ENCODE assay signal across 9 cellular contexts in the genomic region with DNA sequence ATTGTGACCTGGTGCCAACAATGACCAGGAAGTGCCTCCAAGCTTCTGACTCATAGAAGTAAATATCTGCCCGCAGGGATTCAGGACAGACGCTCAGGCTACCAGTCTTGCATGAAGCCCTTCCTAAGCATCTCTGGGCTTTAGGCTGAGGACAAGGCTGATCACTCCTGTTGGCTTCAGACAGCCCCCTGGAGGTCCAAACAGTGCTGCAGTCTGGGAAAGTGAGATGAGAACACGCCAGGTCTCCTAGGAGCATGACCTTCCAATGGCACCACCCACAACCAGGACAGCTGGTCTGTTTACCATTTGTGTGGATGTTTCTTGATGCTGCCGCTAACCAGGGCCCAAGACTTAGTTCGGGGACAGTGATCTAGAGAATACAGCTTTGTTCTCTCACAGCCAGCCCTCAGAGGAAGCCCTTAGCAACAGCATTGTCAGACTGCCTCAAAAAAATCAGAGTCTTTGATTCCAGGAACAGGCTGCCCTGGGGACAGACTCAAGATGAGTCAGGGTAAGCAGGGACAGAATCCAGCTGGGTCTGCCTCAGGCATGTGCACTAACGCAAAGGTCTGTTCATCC.
DNase-seq lines count a peak whose midpoint lies in the region; ATAC-seq, FAIRE-seq and TF ChIP-seq lines count a peak whose summit lies in the region.
"Had no signal": no experiment of that assay in that cellular context is flagged by ENCODE, and none has a peak within 500 bp of the region (broad histone marks: within the 10 kb centered on the region; RNA-seq: fewer than 3 reads in every experiment).

No MANE protein-coding gene starts in this region.

- WGBS in testis, 2 donors, result 41 to 45% methylated on average over 2 to 6 of the region's 6 CpGs

- peaks cover 4% of the 10 kb centered on the region for H3K9me3 Mint-ChIP-seq in astrocyte (ENCODE audit: unreplicated experiment)
- no peaks in the 10 kb centered on the region for H3K9me3 Mint-ChIP-seq in activated naive CD4-positive, alpha-beta T cell treated with anti-CD3 and anti-CD28 coated beads, Interleukin-2, amount 50 U/mL, for 72 hours

- no peak overlapping the region for H3K4me2 ChIP-seq in astrocyte (ENCODE audit: low read length)

- H3K79me2 ChIP-seq in astrocyte (ENCODE audit: insufficient read depth, low read length), result no peaks in the 10 kb centered on the region

- TF ChIP-seq CTCF in astrocyte (IDR thresholded peaks at IDR 0.05; ENCODE audit: insufficient read depth, low read depth, low read length) (no peak), testis (IDR thresholded peaks at IDR 0.05) (peak in 1 of 3 experiments; percentile 16), A673 (conservative IDR thresholded peaks at IDR 0.05; ENCODE audit: low read depth, low read length) (no peak)

- peaks cover 8% of the 10 kb centered on the region for H3K4me1 Mint-ChIP-seq in astrocyte (ENCODE audit: low read depth, unreplicated experiment)

- intact Hi-C loops in testis (cut with DNase I; ENCODE audit: low total_unique reads) (no loop called here), A673 (cut with micrococcal nuclease; ENCODE audit: unreplicated experiment) (no loop called here)

- no peak for TF ChIP-seq POLR2A in testis (IDR thresholded peaks at IDR 0.05)

- H3K36me3 Mint-ChIP-seq in astrocyte (ENCODE audit: low read depth, unreplicated experiment), result peaks cover 2% of the 10 kb centered on the region
- no peaks in the 10 kb centered on the region for H3K36me3 Mint-ChIP-seq in activated naive CD4-positive, alpha-beta T cell treated with anti-CD3 and anti-CD28 coated beads, Interleukin-2, amount 50 U/mL, for 72 hours

- peaks cover 62% of the 10 kb centered on the region for H3K27me3 Mint-ChIP-seq in astrocyte (ENCODE audit: low read depth, unreplicated experiment)

- no peaks in the 10 kb centered on the region for H3K27me3 ChIP-seq in astrocyte (ENCODE audit: insufficient read depth, low read length)
- H3K27me3 ChIP-seq in testis, result no peaks in the 10 kb centered on the region
- peaks cover 23% of the 10 kb centered on the region for H3K27me3 ChIP-seq in A673 (replicated peaks; ENCODE audit: insufficient read depth, low read depth, low read length, poor library complexity)

- H3K4me3 ChIP-seq in astrocyte (ENCODE audit: insufficient read depth, low read depth, low read length) (no peak overlapping the region), testis (no peak overlapping the region), A673 (ENCODE audit: low read depth, low read length, poor library complexity, severe bottlenecking) (no peak overlapping the region)

- POLR2A ChIA-PET in A673 (lab: Charles Lee; ENCODE audit: low non-redundant PET), result no interaction called here

- CTCF ChIA-PET in A673 (lab: Charles Lee), result no interaction called here

- H3K36me3 ChIP-seq in astrocyte (ENCODE audit: insufficient read depth, low read length) (no peaks in the 10 kb centered on the region), testis (ENCODE audit: low read depth, missing control alignments) (no peaks in the 10 kb centered on the region), A673 (ENCODE audit: insufficient read depth, low read length, poor library complexity, severe bottlenecking) (no peaks in the 10 kb centered on the region)

- H3K27ac Mint-ChIP-seq in astrocyte (ENCODE audit: unreplicated experiment), result no peak overlapping the region
- H3K27ac Mint-ChIP-seq in activated naive CD4-positive, alpha-beta T cell treated with anti-CD3 and anti-CD28 coated beads, Interleukin-2, amount 50 U/mL, for 72 hours, result no peak overlapping the region

- H3K4me1 ChIP-seq in astrocyte (ENCODE audit: insufficient read depth, low read length) (no peaks in the 10 kb centered on the region), testis (peaks cover 9% of the 10 kb centered on the region), A673 (ENCODE audit: insufficient read depth, low read length, poor library complexity, severe bottlenecking) (no peaks in the 10 kb centered on the region)

- no TSS peak for BruUV-seq in A673 (replicated peaks; lab: Mats Ljungman, UMichigan)

- H3K9me3 ChIP-seq in astrocyte (ENCODE audit: insufficient read depth, low read depth, low read length) (no peaks in the 10 kb centered on the region), testis (no peaks in the 10 kb centered on the region), A673 (ENCODE audit: low read depth, low read length, poor library complexity, severe bottlenecking) (peaks cover 3% of the 10 kb centered on the region)

- FAIRE-seq in astrocyte (lab: Jason Lieb, UNC), result no peak

- no peaks in the 10 kb centered on the region for H4K20me1 ChIP-seq in astrocyte (ENCODE audit: insufficient read depth, low read length)

- no peak for ATAC-seq in activated naive CD4-positive, alpha-beta T cell treated with anti-CD3 and anti-CD28 coated beads, Interleukin-2, amount 50 U/mL, for 72 hours
- no peak for ATAC-seq in HG02588 (IDR thresholded peaks at IDR 0.05; ENCODE audit: unreplicated experiment)

- peak overlapping the region; percentile 18 for H2AFZ ChIP-seq in astrocyte (ENCODE audit: low read depth, low read length)

- no peak overlapping the region for H3K9ac ChIP-seq in astrocyte (ENCODE audit: low read length)

- H3K4me3 Mint-ChIP-seq in astrocyte (ENCODE audit: unreplicated experiment), result no peak overlapping the region

- DNase-seq in NCI-H510A treated with DMSO at 0.1 percent for 48 hours (lab: John Stamatoyannopoulos, UW) (peak; percentile 9), NCI-H510A (lab: John Stamatoyannopoulos, UW) (no peak), astrocyte (ENCODE audit: low read depth) (peak; percentile 16), inferior parietal cortex (ENCODE audit: extremely low spot score) (peak; percentile 20), testis (peak; percentile 55), A673 (ENCODE audit: low spot score) (no peak)
- DNase-seq in activated naive CD4-positive, alpha-beta T cell treated with anti-CD3 and anti-CD28 coated beads, Interleukin-2, amount 50 U/mL, for 72 hours (ENCODE audit: low spot score in 2 of 2), result no peak
- DNase-seq: MV-4-11 had no signal

- no peak overlapping the region for H3K27ac ChIP-seq in astrocyte (ENCODE audit: low read depth, low read length)
- H3K27ac ChIP-seq in testis, result peak overlapping the region in 1 of 2 donors; percentile 60
- H3K27ac ChIP-seq in A673 (ENCODE audit: low read depth, low read length, poor library complexity, severe bottlenecking), result no peak overlapping the region

Comparison
In these comparisons a context has a peak if more than half of its experiments do, and no peak if none do; other contexts are left out.
1. DNase-seq: peak in NCI-H510A treated with DMSO at 0.1 percent for 48 hours (single experiment), astrocyte (single experiment), inferior parietal cortex (single experiment) and testis (single experiment); none in NCI-H510A (single experiment), activated naive CD4-positive, alpha-beta T cell treated with anti-CD3 and anti-CD28 coated beads, Interleukin-2, amount 50 U/mL, for 72 hours (0 of 2) and A673 (single experiment).